ENCODE assay signal across 26 cellular contexts in genomic region chr2:171709011-171709685, GRCh38.
"Had no signal": no experiment of that assay in that cellular context is flagged by ENCODE, and none has a peak within 500 bp of the region (broad histone marks: within the 10 kb centered on the region; RNA-seq: fewer than 3 reads in every experiment).

No MANE protein-coding gene starts in this region.

- ATAC-seq: activated CD8-positive, alpha-beta T cell treated with anti-CD3 and anti-CD28 coated beads, Interleukin-2, amount 10 ng/mL, durations not matched to agents 7 days and 5 days; activated naive CD8-positive, alpha-beta T cell treated with anti-CD3 and anti-CD28 coated beads, Interleukin-2, amount 50 U/mL, for 24 hours; body of pancreas; gastroesophageal sphincter; heart left ventricle; natural killer cell; psoas muscle had no signal

- DNase-seq: activated CD4-positive, alpha-beta T cell treated with anti-CD3 and anti-CD28 coated beads for 1 hour; activated CD4-positive, alpha-beta T cell treated with anti-CD3 and anti-CD28 coated beads, Interleukin-2, amount 50 U/mL, for 1 hour; activated CD8-positive, alpha-beta T cell treated with anti-CD3 and anti-CD28 coated beads, Interleukin-2, amount 10 ng/mL, durations not matched to agents 7 days and 5 days; activated gamma-delta T cell; activated naive CD4-positive, alpha-beta T cell treated with anti-CD3 and anti-CD28 coated beads, Interleukin-2, amount 50 U/mL, for 16 hours; activated naive CD8-positive, alpha-beta T cell treated with anti-CD3 and anti-CD28 coated beads, Interleukin-2, amount 50 U/mL, for 24 hours; anterior cingulate cortex; body of pancreas; effector memory CD4-positive, alpha-beta T cell; esophagus squamous epithelium; heart left ventricle; kidney glomerular epithelial cell; left ventricle myocardium inferior; natural killer cell; psoas muscle; stimulated activated CD4-positive, alpha-beta T cell treated with anti-CD3 and anti-CD28 coated beads, Interleukin-12 subunit alpha, Interleukin-12 subunit beta, amount 100 ng/mL, for 4 hours; substantia nigra; SW 1271; T-helper 2 cell; thyroid gland; WERI-Rb-1 had no signal

- H3K9me3 ChIP-seq: body of pancreas, esophagus squamous epithelium, gastroesophageal sphincter, heart left ventricle, left ventricle myocardium inferior, psoas muscle, right atrium auricular region, thyroid gland had no signal

- H3K9me3 Mint-ChIP-seq: activated naive CD8-positive, alpha-beta T cell treated with anti-CD3 and anti-CD28 coated beads, Interleukin-2, amount 50 U/mL, for 24 hours; activated T-helper 1 cell treated with anti-CD3 and anti-CD28 coated beads, Interleukin-12 subunit alpha, Interleukin-12 subunit beta, Interleukin-2, Interleukin-4 antibody, amounts not matched to agents 30 ng/mL and 10 ng/mL and 1 ng/mL, durations not matched to agents 14 hours and 24 hours and 36 hours; mesothelial cell of epicardium; natural killer cell; stimulated activated naive CD8-positive, alpha-beta T cell treated with anti-CD3 and anti-CD28 coated beads, Interleukin-15, Interleukin-2, amounts not matched to agents 100 ng/mL and 50 ng/mL, for 24 hours had no signal

- H3K4me3 ChIP-seq: body of pancreas, esophagus squamous epithelium, gastroesophageal sphincter, heart left ventricle, left ventricle myocardium inferior, psoas muscle, right atrium auricular region, thyroid gland had no signal

- H3K4me3 Mint-ChIP-seq: activated CD8-positive, alpha-beta T cell treated with anti-CD3 and anti-CD28 coated beads, Interleukin-2, amount 10 ng/mL, durations not matched to agents 7 days and 5 days; activated naive CD8-positive, alpha-beta T cell treated with anti-CD3 and anti-CD28 coated beads, Interleukin-2, amount 50 U/mL, for 24 hours; activated T-helper 1 cell treated with anti-CD3 and anti-CD28 coated beads, Interleukin-12 subunit alpha, Interleukin-12 subunit beta, Interleukin-2, Interleukin-4 antibody, amounts not matched to agents 30 ng/mL and 10 ng/mL and 1 ng/mL, durations not matched to agents 14 hours and 24 hours and 36 hours; mesothelial cell of epicardium; natural killer cell; stimulated activated naive CD8-positive, alpha-beta T cell treated with anti-CD3 and anti-CD28 coated beads, Interleukin-15, Interleukin-2, amounts not matched to agents 100 ng/mL and 50 ng/mL, for 24 hours had no signal

- H3K4me1 ChIP-seq: body of pancreas had no signal

- H3K27ac ChIP-seq: body of pancreas, esophagus squamous epithelium, gastroesophageal sphincter, heart left ventricle, left ventricle myocardium inferior, psoas muscle, right atrium auricular region, thyroid gland, WERI-Rb-1 had no signal

- H3K27me3 Mint-ChIP-seq: activated naive CD8-positive, alpha-beta T cell treated with anti-CD3 and anti-CD28 coated beads, Interleukin-2, amount 50 U/mL, for 24 hours; stimulated activated naive CD8-positive, alpha-beta T cell treated with anti-CD3 and anti-CD28 coated beads, Interleukin-15, Interleukin-2, amounts not matched to agents 100 ng/mL and 50 ng/mL, for 24 hours had no signal

- H3K27ac Mint-ChIP-seq: activated CD8-positive, alpha-beta T cell treated with anti-CD3 and anti-CD28 coated beads, Interleukin-2, amount 10 ng/mL, durations not matched to agents 7 days and 5 days; activated naive CD8-positive, alpha-beta T cell treated with anti-CD3 and anti-CD28 coated beads, Interleukin-2, amount 50 U/mL, for 24 hours; activated T-helper 1 cell treated with anti-CD3 and anti-CD28 coated beads, Interleukin-12 subunit alpha, Interleukin-12 subunit beta, Interleukin-2, Interleukin-4 antibody, amounts not matched to agents 30 ng/mL and 10 ng/mL and 1 ng/mL, durations not matched to agents 14 hours and 24 hours and 36 hours; mesothelial cell of epicardium; natural killer cell; stimulated activated naive CD8-positive, alpha-beta T cell treated with anti-CD3 and anti-CD28 coated beads, Interleukin-15, Interleukin-2, amounts not matched to agents 100 ng/mL and 50 ng/mL, for 24 hours had no signal

- H3K36me3 ChIP-seq: right atrium auricular region, thyroid gland had no signal

- H3K36me3 Mint-ChIP-seq: natural killer cell had no signal

- H3K27me3 ChIP-seq: body of pancreas, esophagus squamous epithelium, gastroesophageal sphincter, heart left ventricle, right atrium auricular region, thyroid gland had no signal
